Comparison of ENCODE assay signal across 18 cellular contexts in genomic region chr1:31732751-31733289, GRCh38.
"Had no signal": no experiment of that assay in that cellular context is flagged by ENCODE, and none has a peak within 500 bp of the region (broad histone marks: within the 10 kb centered on the region; RNA-seq: fewer than 3 reads in every experiment).

No MANE protein-coding gene starts in this region.

- DNase-seq: activated T-cell treated with anti-CD3 and anti-CD28 coated beads, Interleukin-2, amount 50 U/mL, for 1 hour; effector CD4-positive, alpha-beta T cell; erythroblast; foreskin keratinocyte; kidney glomerular epithelial cell; naive B cell; stimulated activated CD4-positive, alpha-beta T cell treated with anti-CD3 and anti-CD28 coated beads, Interleukin-4, amount 100 ng/mL, for 4 hours; stimulated activated naive CD8-positive, alpha-beta T cell treated with anti-CD3 and anti-CD28 coated beads, Interleukin-15, Interleukin-2, amounts not matched to agents 100 U/mL and 50 U/mL, for 24 hours; T-cell; thyroid gland; upper lobe of right lung had no signal

- H3K4me1 ChIP-seq: foreskin keratinocyte, left lung, prostate gland, thyroid gland, upper lobe of right lung had no signal

- ATAC-seq: activated naive CD4-positive, alpha-beta T cell treated with anti-CD3 and anti-CD28 coated beads, Interleukin-2, amount 50 U/mL, for 72 hours; foreskin keratinocyte; left lung; stimulated activated naive CD8-positive, alpha-beta T cell treated with anti-CD3 and anti-CD28 coated beads, Interleukin-15, Interleukin-2, amounts not matched to agents 100 U/mL and 50 U/mL, for 24 hours; T-cell; upper lobe of right lung had no signal

- H3K36me3 Mint-ChIP-seq: activated naive CD4-positive, alpha-beta T cell treated with anti-CD3 and anti-CD28 coated beads, Interleukin-2, amount 50 U/mL, for 72 hours; naive B cell; T-cell had no signal

- H3K27ac ChIP-seq: foreskin keratinocyte, left lung, prostate gland, thyroid gland, upper lobe of right lung had no signal

- H3K4me3 Mint-ChIP-seq: naive B cell; T-cell; T-helper 2 cell treated with Interferon-gamma antibody and Interleukin-4, amounts not matched to agents 5 μg/mL and 100 μg/mL, for 36 hours had no signal

- H3K4me3 ChIP-seq: left lung, lung, prostate gland, thyroid gland, upper lobe of right lung had no signal

- H3K27me3 ChIP-seq: foreskin keratinocyte, thyroid gland, upper lobe of right lung had no signal

- FAIRE-seq: astrocyte, bronchial epithelial cell had no signal

- H3K27ac Mint-ChIP-seq: T-cell; T-helper 2 cell treated with Interferon-gamma antibody and Interleukin-4, amounts not matched to agents 5 μg/mL and 100 μg/mL, for 36 hours had no signal

- H3K9me3 Mint-ChIP-seq: activated naive CD4-positive, alpha-beta T cell treated with anti-CD3 and anti-CD28 coated beads, Interleukin-2, amount 50 U/mL, for 72 hours; naive B cell; T-cell; T-helper 2 cell treated with Interferon-gamma antibody and Interleukin-4, amounts not matched to agents 5 μg/mL and 100 μg/mL, for 36 hours had no signal

- H3K9me3 ChIP-seq: left lung, prostate gland, thyroid gland, upper lobe of right lung had no signal

- H3K36me3 ChIP-seq: left lung, prostate gland, thyroid gland, upper lobe of right lung had no signal
